In genomic region chr7:137652721-137653120, GRCh38 we compare ENCODE assay signal across 24 cellular contexts.
DNase-seq lines count a peak whose midpoint lies in the region; ATAC-seq and TF ChIP-seq lines count a peak whose summit lies in the region.
"Had no signal": no experiment of that assay in that cellular context is flagged by ENCODE, and none has a peak within 500 bp of the region (broad histone marks: within the 10 kb centered on the region; RNA-seq: fewer than 3 reads in every experiment).

No MANE protein-coding gene starts in this region.

- no peak overlapping the region for H3K27ac ChIP-seq in heart left ventricle
- H3K27ac ChIP-seq in suprapubic skin: no peak overlapping the region
- H3K27ac ChIP-seq: ovary, SK-N-MC, testis, vagina had no signal

- intact Hi-C loops in heart left ventricle (cut with DNase I) (loop anchor here in 1 of 10 donors (5.0 kb wide), 1 partner anchor 365 kb away; no protein-coding TSS in a partner anchor), head of caudate nucleus (cut with DNase I) (loop anchor here (5.0 kb wide), 1 partner anchor 360 kb away; no protein-coding TSS in a partner anchor)

- peaks cover 0 to 19% (median 10%) of the 10 kb centered on the region in 12 donors for H3K4me1 ChIP-seq in heart left ventricle
- peaks cover 4% of the 10 kb centered on the region for H3K4me1 ChIP-seq in suprapubic skin
- H3K4me1 ChIP-seq: HAP-1, testis, vagina had no signal

- ATAC-seq in heart left ventricle: no peak
- ATAC-seq: effector memory CD8-positive, alpha-beta T cell; naive thymus-derived CD8-positive, alpha-beta T cell; sciatic nerve; WTC11 had no signal

- H3K27me3 ChIP-seq in heart left ventricle: no peaks in the 10 kb centered on the region
- no peaks in the 10 kb centered on the region for H3K27me3 ChIP-seq in suprapubic skin
- H3K27me3 ChIP-seq: ovary, testis, vagina had no signal

- no peak for TF ChIP-seq EP300 in suprapubic skin (IDR thresholded peaks at IDR 0.05)

- TF ChIP-seq POLR2A in heart left ventricle (IDR thresholded peaks at IDR 0.05): no peak
- TF ChIP-seq POLR2A in suprapubic skin (IDR thresholded peaks at IDR 0.05): no peak

- 52 to 72% (median 59%) methylated on average over 1 of the region's 1 CpG for WGBS in heart left ventricle, 4 donors
- WGBS in suprapubic skin: 43% methylated on average over 1 of the region's 1 CpG

- DNase-seq in DMS53 treated with DMSO at 0.1 percent for 48 hours (lab: John Stamatoyannopoulos, UW; ENCODE audit: unreplicated experiment) (peak; percentile 72), LHCN-M2 (ENCODE audit: low read depth) (peak; percentile 72), choroid plexus epithelial cell (ENCODE audit: low read depth) (peak; percentile 66), lung microvascular endothelial cell (ENCODE audit: low read depth in 2 of 2) (peak; percentile 22 to 23), heart left ventricle (no peak), suprapubic skin (ENCODE audit: low spot score in 2 of 2) (no peak), foreskin melanocyte (no peak), head of caudate nucleus (no peak)
- DNase-seq: activated CD4-positive, alpha-beta memory T cell treated with anti-CD3 and anti-CD28 coated beads for 36 hours; activated gamma-delta T cell treated with Interleukin-2 at 50 U/mL for 16 hours; amygdala; CD4-positive, CD25-positive, alpha-beta regulatory T cell; DMS 273 treated with DMSO at 0.1 percent for 48 hours; effector memory CD8-positive, alpha-beta T cell; kidney glomerular epithelial cell; naive thymus-derived CD8-positive, alpha-beta T cell; NK-92 treated with Interleukin-12 subunit alpha and Interleukin-12 subunit beta, amount 100 ng/mL, for 24 hours; ovary; testis had no signal

- H3K9me3 ChIP-seq in heart left ventricle (no peaks in the 10 kb centered on the region), suprapubic skin (no peaks in the 10 kb centered on the region)
- H3K9me3 ChIP-seq: HAP-1, ovary, testis, vagina had no signal

- H3K36me3 ChIP-seq in heart left ventricle (no peaks in the 10 kb centered on the region), suprapubic skin (no peaks in the 10 kb centered on the region)
- H3K36me3 ChIP-seq: HAP-1, ovary, vagina had no signal

- no peak overlapping the region for H3K4me3 ChIP-seq in choroid plexus epithelial cell (ENCODE audit: low read depth, low read length)
- H3K4me3 ChIP-seq in heart left ventricle: no peak overlapping the region
- no peak overlapping the region for H3K4me3 ChIP-seq in suprapubic skin
- H3K4me3 ChIP-seq: HAP-1, ovary, SK-N-MC, testis, vagina had no signal

- TF ChIP-seq CTCF in choroid plexus epithelial cell (conservative IDR thresholded peaks at IDR 0.05; ENCODE audit: low read depth, low read length) (no peak), heart left ventricle (IDR thresholded peaks at IDR 0.05) (no peak), suprapubic skin (IDR thresholded peaks at IDR 0.05) (no peak)

Comparison
In these comparisons a context has a peak if more than half of its experiments do, and no peak if none do; other contexts are left out.
1. DNase-seq: peak in DMS53 treated with DMSO at 0.1 percent for 48 hours (single experiment), LHCN-M2 (single experiment), choroid plexus epithelial cell (single experiment) and lung microvascular endothelial cell (2 of 2); none in heart left ventricle (0 of 5), suprapubic skin (0 of 2), foreskin melanocyte (single experiment) and head of caudate nucleus (0 of 42).